ENCODE assay signal across 8 cellular contexts in genomic region chr14:29927596-29928341, GRCh38. TPM values are rescaled to one million over a fixed set of nuclear protein-coding genes. Genes with fewer than 3 reads are reported as not detected.
DNase-seq lines count a peak whose midpoint lies in the region; ATAC-seq and TF ChIP-seq lines count a peak whose summit lies in the region.

PRKD1 (minus strand) TSS chr14:29927847.

- H3K27me3 Mint-ChIP-seq in T-helper 17 cell (peaks cover 22% of the 10 kb centered on the region), type B pancreatic cell (peaks cover 22% of the 10 kb centered on the region)

- no peaks in the 10 kb centered on the region for H3K9me3 Mint-ChIP-seq in type B pancreatic cell

- H3K9me3 ChIP-seq in T-helper 17 cell (ENCODE audit: control insufficient read depth, low read length, poor library complexity, severe bottlenecking), result no peaks in the 10 kb centered on the region

- H3K27ac Mint-ChIP-seq in T-helper 17 cell (no peak within 1 kb of the TSS), type B pancreatic cell (peak within 1 kb of the TSS; percentile 78)

- H3K36me3 Mint-ChIP-seq in T-helper 17 cell (ENCODE audit: low read depth) (peaks cover 5% of the 10 kb centered on the region), type B pancreatic cell (no peaks in the 10 kb centered on the region)

- peak within 1 kb of the TSS; percentile 94 for H3K4me3 ChIP-seq in AG10803 (ENCODE audit: low read length)

- TF ChIP-seq CTCF in AG10803 (conservative IDR thresholded peaks at IDR 0.05; ENCODE audit: low read length), result peak; percentile 5; the same call in 1 of the 2 replicates
- TF ChIP-seq CTCF in type B pancreatic cell (conservative IDR thresholded peaks at IDR 0.05), result peak; percentile 42

- peak within 1 kb of the TSS; percentile 71 for H3K4me3 Mint-ChIP-seq in T-helper 17 cell
- H3K4me3 Mint-ChIP-seq in type B pancreatic cell, result peak within 1 kb of the TSS; percentile 97

- peak; percentile 71 for DNase-seq in AG10803 (ENCODE audit: low read depth)
- no peak for DNase-seq in T-helper 17 cell
- DNase-seq in fibroblast of gingiva (ENCODE audit: low read depth), result peak; percentile 77
- peak; percentile 48 for DNase-seq in mucosa of gallbladder (ENCODE audit: low spot score)
- peak; percentile 78 for DNase-seq in type B pancreatic cell (ENCODE audit: extremely low spot score, unreplicated experiment)
- DNase-seq in GF-D8 (lab: John Stamatoyannopoulos, UW), result no peak

- H3K4me1 Mint-ChIP-seq in T-helper 17 cell, result peaks cover 5% of the 10 kb centered on the region
- peaks cover 22% of the 10 kb centered on the region for H3K4me1 Mint-ChIP-seq in type B pancreatic cell (ENCODE audit: unreplicated experiment)

- peak; percentile 45 for ATAC-seq in GM18868 (IDR thresholded peaks at IDR 0.05; ENCODE audit: unreplicated experiment)
- ATAC-seq in HG03460 (IDR thresholded peaks at IDR 0.05; ENCODE audit: unreplicated experiment), result peak; percentile 36
- ATAC-seq in T-helper 17 cell, result no peak

RNA-seq across cellular contexts. Expression of gene PRKD1, which starts in this region (rescaled TPM):
- not detected for total RNA-seq in T-helper 17 cell
- 20.3 TPM for total RNA-seq in mucosa of gallbladder
- 7.3 and 16.3 TPM in 2 replicates for total RNA-seq in type B pancreatic cell (ENCODE audit: low replicate concordance)

Comparison
In these comparisons a context has a peak if more than half of its experiments do, and no peak if none do; other contexts are left out.
1. DNase-seq: peak in AG10803 (single experiment), fibroblast of gingiva (single experiment), mucosa of gallbladder (single experiment) and type B pancreatic cell (single experiment); none in T-helper 17 cell (0 of 3) and GF-D8 (single experiment).